Comparison of ENCODE assay signal across 4 cellular contexts in the genomic region with DNA sequence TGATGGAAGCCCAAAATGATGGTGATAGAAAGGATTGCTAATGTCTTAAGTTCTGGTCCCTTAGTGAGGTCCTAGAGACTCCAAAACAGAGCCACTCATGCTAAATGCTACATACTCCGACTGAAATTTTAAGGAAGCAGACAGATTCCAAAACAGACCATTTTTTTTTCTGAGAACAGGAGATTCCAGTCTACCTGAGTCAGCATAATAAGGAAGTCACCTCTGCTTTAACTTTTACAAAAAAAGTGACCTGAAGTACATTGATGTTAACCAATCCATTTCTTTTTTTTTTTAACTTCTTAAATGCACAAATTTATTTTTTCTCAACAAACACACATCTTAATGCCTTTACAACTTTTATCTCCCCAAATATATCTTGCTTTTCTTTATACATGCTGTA.
TF ChIP-seq lines count a peak whose summit lies in the region.

No MANE protein-coding gene starts in this region.

TF ChIP-seq in A549, 52 proteins besides CTCF, POLR2A, EP300 and RAD21:
- TF ChIP-seq MAFK (IDR thresholded peaks at IDR 0.05; ENCODE audit: partially characterized antibody): peak; percentile 96

TF ChIP-seq in IMR-90, 13 proteins besides CTCF, POLR2A, EP300 and RAD21:
- peak; percentile 87 for TF ChIP-seq MAFK (IDR thresholded peaks at IDR 0.05; ENCODE audit: low read depth, low read length)
TF ChIP-seq in IMR-90: peak in this region for 1; not testable (repeated sequence) for 12.

TF ChIP-seq in K562, 482 proteins besides CTCF, POLR2A, EP300 and RAD21:
- TF ChIP-seq ZNF316 (IDR thresholded peaks at IDR 0.05): peak; percentile 73
- peak; percentile 55; the same call in 1 of the 2 replicates for TF ChIP-seq MAFG (tag; conservative IDR thresholded peaks at IDR 0.05)
- TF ChIP-seq MAFK (IDR thresholded peaks at IDR 0.05; ENCODE audit: low read length): peak; percentile 60
- TF ChIP-seq MAFF (IDR thresholded peaks at IDR 0.05; ENCODE audit: low read length): peak; percentile 56
- TF ChIP-seq C11orf30 (IDR thresholded peaks at IDR 0.05; ENCODE audit: low read depth): peak; percentile 60
TF ChIP-seq in K562: peak in this region for 5; not testable (repeated sequence) for 477.

TF ChIP-seq in HepG2, 621 proteins besides CTCF, POLR2A, EP300 and RAD21:
- peak; percentile 70 to 90 for TF ChIP-seq MAFK (conservative IDR thresholded peaks at IDR 0.05 in 1 of 2, IDR thresholded peaks at IDR 0.05 in 1 of 2; ENCODE audit: low read length in 2 of 2)
- TF ChIP-seq MAFF (IDR thresholded peaks at IDR 0.05; ENCODE audit: low read depth, low read length): peak; percentile 85
TF ChIP-seq in HepG2: peak in this region for 2; not testable (repeated sequence) for 619.
